ENCODE assay signal across 13 cellular contexts in the genomic region with DNA sequence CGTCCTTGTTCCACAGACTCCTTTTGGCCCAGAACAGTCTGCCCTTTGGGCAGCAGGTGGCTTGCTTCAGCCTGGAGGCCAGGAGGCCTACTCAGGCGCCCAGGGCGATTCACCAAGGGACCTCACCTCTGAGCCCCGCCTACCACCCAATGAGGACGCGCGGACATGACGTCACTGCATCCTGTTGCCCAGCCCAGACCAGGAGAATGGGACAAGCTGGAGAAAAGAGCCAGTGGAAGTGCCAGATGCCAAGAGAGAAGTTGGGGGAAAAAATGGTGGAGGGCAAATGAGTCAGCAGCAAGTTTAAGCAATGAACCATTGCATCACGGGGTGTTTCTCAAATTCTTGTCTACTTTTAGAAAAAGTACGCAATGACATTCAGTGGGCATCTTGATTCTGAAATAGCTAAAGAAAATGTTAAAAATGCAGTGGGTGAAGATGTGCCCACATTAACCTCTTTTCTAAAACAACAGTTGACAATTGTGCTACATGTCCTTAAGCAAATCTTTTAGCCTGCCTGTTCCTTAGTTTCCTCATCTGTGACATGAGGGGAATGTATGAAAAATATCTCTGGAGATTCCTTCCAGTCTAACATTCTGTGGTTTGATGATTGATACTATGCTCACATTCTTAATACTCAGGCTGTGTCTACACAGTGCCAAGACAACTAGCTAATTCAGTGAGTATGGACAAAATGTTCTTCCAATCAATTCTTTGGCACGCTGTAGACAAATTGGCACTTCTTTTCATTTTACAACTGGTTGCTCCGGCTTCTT. TPM values are rescaled to one million over a fixed set of nuclear protein-coding genes. Genes with fewer than 3 reads are reported as not detected.
DNase-seq lines count a peak whose midpoint lies in the region; ATAC-seq lines count a peak whose summit lies in the region.
"Had no signal": no experiment of that assay in that cellular context is flagged by ENCODE, and none has a peak within 500 bp of the region (broad histone marks: within the 10 kb centered on the region; RNA-seq: fewer than 3 reads in every experiment).

No MANE protein-coding gene starts in this region.

- peak in 1 of 2 donors; percentile 70 for ATAC-seq in left cardiac atrium
- no peak for ATAC-seq in activated CD8-positive, alpha-beta memory T cell treated with anti-CD3 and anti-CD28 coated beads, Interleukin-2, amount 10 ng/mL, durations not matched to agents 7 days and 5 days
- ATAC-seq: activated naive CD8-positive, alpha-beta T cell treated with anti-CD3 and anti-CD28 coated beads, Interleukin-2, amount 50 U/mL, for 24 hours had no signal

- H3K36me3 Mint-ChIP-seq in activated CD8-positive, alpha-beta memory T cell treated with anti-CD3 and anti-CD28 coated beads, Interleukin-2, amount 10 ng/mL, durations not matched to agents 7 days and 5 days = no peaks in the 10 kb centered on the region

- H3K27ac Mint-ChIP-seq in activated CD8-positive, alpha-beta memory T cell treated with anti-CD3 and anti-CD28 coated beads, Interleukin-2, amount 10 ng/mL, durations not matched to agents 7 days and 5 days = no peak overlapping the region
- H3K27ac Mint-ChIP-seq: activated naive CD8-positive, alpha-beta T cell treated with anti-CD3 and anti-CD28 coated beads, Interleukin-2, amount 50 U/mL, for 24 hours had no signal

- H3K9me3 Mint-ChIP-seq in activated CD8-positive, alpha-beta memory T cell treated with anti-CD3 and anti-CD28 coated beads, Interleukin-2, amount 10 ng/mL, durations not matched to agents 7 days and 5 days (ENCODE audit: low read depth) = no peaks in the 10 kb centered on the region
- H3K9me3 Mint-ChIP-seq: activated naive CD8-positive, alpha-beta T cell treated with anti-CD3 and anti-CD28 coated beads, Interleukin-2, amount 50 U/mL, for 24 hours had no signal

- no peak overlapping the region for H3K4me3 Mint-ChIP-seq in activated CD8-positive, alpha-beta memory T cell treated with anti-CD3 and anti-CD28 coated beads, Interleukin-2, amount 10 ng/mL, durations not matched to agents 7 days and 5 days
- H3K4me3 Mint-ChIP-seq: activated naive CD8-positive, alpha-beta T cell treated with anti-CD3 and anti-CD28 coated beads, Interleukin-2, amount 50 U/mL, for 24 hours had no signal

- peaks cover 40% of the 10 kb centered on the region for H3K27me3 Mint-ChIP-seq in activated CD8-positive, alpha-beta memory T cell treated with anti-CD3 and anti-CD28 coated beads, Interleukin-2, amount 10 ng/mL, durations not matched to agents 7 days and 5 days

- intact Hi-C loops in left cardiac atrium (cut with DNase I) = no loop called here

- CTCF ChIA-PET in activated CD8-positive, alpha-beta memory T cell treated with anti-CD3 and anti-CD28 coated beads, Interleukin-2, amount 10 ng/mL, durations not matched to agents 7 days and 5 days (lab: Charles Lee) = no interaction called here

- DNase-seq in HK-2 (ENCODE audit: unreplicated experiment) (peak; percentile 32), SKM-1 treated with dmso at 0.1 percent for 144 hours (lab: John Stamatoyannopoulos, UW; ENCODE audit: unreplicated experiment) (peak; percentile 93), left cardiac atrium (peak; percentile 42), stromal cell of bone marrow (ENCODE audit: low read depth) (peak; percentile 70), NCI-H2196 (lab: John Stamatoyannopoulos, UW; ENCODE audit: unreplicated experiment) (no peak)
- no peak for DNase-seq in stimulated activated CD4-positive, alpha-beta T cell treated with anti-CD3 and anti-CD28 coated beads, Interleukin-4, amount 100 ng/mL, for 4 hours
- DNase-seq in activated CD8-positive, alpha-beta memory T cell treated with anti-CD3 and anti-CD28 coated beads, Interleukin-2, amount 10 ng/mL, durations not matched to agents 7 days and 5 days = no peak
- no peak for DNase-seq in activated naive CD4-positive, alpha-beta T cell (lab: John Stamatoyannopoulos, UW)
- DNase-seq: activated CD4-positive, CD25-positive, alpha-beta regulatory T cell treated with anti-CD3 and anti-CD28 coated beads, Interleukin-2, amount 50 U/mL, for 72 hours; activated naive CD8-positive, alpha-beta T cell treated with anti-CD3 and anti-CD28 coated beads, Interleukin-2, amount 50 U/mL, for 24 hours had no signal

- H3K4me1 Mint-ChIP-seq in activated CD8-positive, alpha-beta memory T cell treated with anti-CD3 and anti-CD28 coated beads, Interleukin-2, amount 10 ng/mL, durations not matched to agents 7 days and 5 days = no peaks in the 10 kb centered on the region
- H3K4me1 Mint-ChIP-seq: activated naive CD8-positive, alpha-beta T cell treated with anti-CD3 and anti-CD28 coated beads, Interleukin-2, amount 50 U/mL, for 24 hours had no signal

RNA-seq across cellular contexts. Expression of a gene that starts 23.9 kb away (rescaled TPM):
- total RNA-seq in left cardiac atrium = 10 to 100 TPM; 25.6 to 37.1 TPM
- total RNA-seq in activated CD8-positive, alpha-beta memory T cell treated with anti-CD3 and anti-CD28 coated beads, Interleukin-2, amount 10 ng/mL, durations not matched to agents 7 days and 5 days = not detected
- total RNA-seq: esophagus muscularis mucosa, mononuclear cell, OCI-LY7 had no signal

Comparison
In these comparisons a context has a peak if more than half of its experiments do, and no peak if none do; other contexts are left out.
1. DNase-seq: peak in HK-2 (single experiment), SKM-1 treated with dmso at 0.1 percent for 144 hours (single experiment), left cardiac atrium (single experiment) and stromal cell of bone marrow (single experiment); none in stimulated activated CD4-positive, alpha-beta T cell treated with anti-CD3 and anti-CD28 coated beads, Interleukin-4, amount 100 ng/mL, for 4 hours (0 of 2), NCI-H2196 (single experiment), activated CD8-positive, alpha-beta memory T cell treated with anti-CD3 and anti-CD28 coated beads, Interleukin-2, amount 10 ng/mL, durations not matched to agents 7 days and 5 days (single experiment) and activated naive CD4-positive, alpha-beta T cell (0 of 4).
2. RNA of a gene that starts 23.9 kb away (total RNA-seq): 25.6 to 37.1 TPM in left cardiac atrium; not detected in activated CD8-positive, alpha-beta memory T cell treated with anti-CD3 and anti-CD28 coated beads, Interleukin-2, amount 10 ng/mL, durations not matched to agents 7 days and 5 days; every median in the first group is over 10 times any median in the second.